In the genomic region with DNA sequence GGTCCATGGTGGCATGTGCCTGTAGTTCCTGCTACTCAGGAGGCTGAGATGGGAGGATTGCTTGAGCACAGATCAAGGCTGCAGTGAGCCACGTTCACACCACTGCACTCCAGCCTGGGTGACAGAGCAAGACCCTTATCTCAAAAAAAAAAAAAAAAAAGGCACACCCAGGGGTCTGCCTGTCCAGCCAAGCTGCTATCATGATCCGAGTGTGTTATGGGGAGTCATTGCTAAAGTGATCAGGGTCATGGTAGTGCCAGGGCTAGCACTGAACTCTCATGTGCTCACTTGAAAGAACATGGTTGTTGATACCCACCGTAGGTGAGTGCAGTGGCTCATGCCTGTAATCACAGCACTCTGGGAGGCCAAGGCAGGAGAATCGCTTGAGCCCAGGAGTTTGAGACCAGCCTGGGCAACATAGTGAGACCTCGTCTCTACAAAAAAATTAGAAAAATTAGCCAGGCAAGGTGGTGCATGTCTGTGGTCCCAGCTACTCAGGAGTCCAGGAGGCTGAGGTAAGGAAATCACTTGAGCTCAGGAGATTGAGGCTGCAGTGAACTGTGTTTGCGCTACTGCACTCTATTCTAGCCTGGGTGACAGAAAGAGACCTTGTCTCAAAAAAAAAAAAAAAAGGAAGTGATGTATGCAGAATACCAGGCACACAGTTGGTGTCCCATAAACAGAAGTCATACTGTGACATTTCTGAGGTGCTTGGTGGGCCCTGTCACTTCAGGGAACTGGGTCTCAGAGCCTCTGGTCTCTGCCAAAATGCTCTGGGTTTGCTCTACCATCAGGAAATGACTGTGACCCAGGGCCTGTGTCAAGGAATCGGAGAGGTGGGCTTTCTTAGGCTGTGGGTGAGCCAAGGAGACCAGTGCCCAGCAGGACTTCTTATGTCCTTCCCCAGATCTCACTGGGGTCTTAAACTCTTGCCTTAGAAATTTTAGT, we compare ENCODE assay signal across 1 cellular context.
TF ChIP-seq lines count a peak whose summit lies in the region.

No MANE protein-coding gene starts in this region.

TF ChIP-seq in endothelial cell of umbilical vein, 7 proteins besides CTCF, POLR2A, EP300 and RAD21:
- TF ChIP-seq, protein P1, sequence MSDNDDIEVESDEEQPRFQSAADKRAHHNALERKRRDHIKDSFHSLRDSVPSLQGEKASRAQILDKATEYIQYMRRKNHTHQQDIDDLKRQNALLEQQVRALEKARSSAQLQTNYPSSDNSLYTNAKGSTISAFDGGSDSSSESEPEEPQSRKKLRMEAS (IDR thresholded peaks at IDR 0.05; ENCODE audit: insufficient read depth, insufficient read length), result no peak
- TF ChIP-seq FOS (IDR thresholded peaks at IDR 0.05; ENCODE audit: borderline replicate concordance, insufficient read depth, low read length) (no peak), MYC (IDR thresholded peaks at IDR 0.05; ENCODE audit: low read depth, low read length) (no peak)
